13 cellular contexts compared by ENCODE assay signal in genomic region chr3:123632161-123632655, GRCh38. TPM values are rescaled to one million over a fixed set of nuclear protein-coding genes. Genes with fewer than 3 reads are reported as not detected.
DNase-seq lines count a peak whose midpoint lies in the region; FAIRE-seq and TF ChIP-seq lines count a peak whose summit lies in the region.
"Had no signal": no experiment of that assay in that cellular context is flagged by ENCODE, and none has a peak within 500 bp of the region (broad histone marks: within the 10 kb centered on the region; RNA-seq: fewer than 3 reads in every experiment).

No MANE protein-coding gene starts in this region.

- peaks cover 7% of the 10 kb centered on the region for H3K4me1 ChIP-seq in astrocyte (ENCODE audit: insufficient read depth, low read length)
- peaks cover 4 to 78% (median 73%) of the 10 kb centered on the region in 5 donors for H3K4me1 ChIP-seq in subcutaneous abdominal adipose tissue (ENCODE audit: control insufficient read depth in 5 of 5, insufficient read depth in 5 of 5, low read length in 5 of 5)

- H3K9me3 Mint-ChIP-seq in astrocyte (ENCODE audit: unreplicated experiment): peaks cover 2% of the 10 kb centered on the region
- H3K9me3 Mint-ChIP-seq: activated CD4-positive, alpha-beta memory T cell treated with anti-CD3 and anti-CD28 coated beads, Interleukin-2, amount 10 ng/mL, durations not matched to agents 7 days and 5 days had no signal

- H3K9ac ChIP-seq in astrocyte (ENCODE audit: low read length) (no peak overlapping the region), subcutaneous abdominal adipose tissue (ENCODE audit: low read length in 5 of 5) (peak overlapping the region in 1 of 5 donors; percentile 24)

- no peak for TF ChIP-seq CTCF in astrocyte (IDR thresholded peaks at IDR 0.05; ENCODE audit: insufficient read depth, low read depth, low read length)

- peaks cover 43% of the 10 kb centered on the region for H3K36me3 Mint-ChIP-seq in astrocyte (ENCODE audit: low read depth, unreplicated experiment)

- peaks cover 29% of the 10 kb centered on the region for H3K4me1 Mint-ChIP-seq in astrocyte (ENCODE audit: low read depth, unreplicated experiment)
- H3K4me1 Mint-ChIP-seq: activated CD4-positive, alpha-beta memory T cell treated with anti-CD3 and anti-CD28 coated beads, Interleukin-2, amount 10 ng/mL, durations not matched to agents 7 days and 5 days had no signal

- H3K4me2 ChIP-seq in astrocyte (ENCODE audit: low read length): no peak overlapping the region

- no peaks in the 10 kb centered on the region for H3K79me2 ChIP-seq in astrocyte (ENCODE audit: insufficient read depth, low read length)

- H3K36me3 ChIP-seq in astrocyte (ENCODE audit: insufficient read depth, low read length) (peaks cover 23% of the 10 kb centered on the region), subcutaneous abdominal adipose tissue (ENCODE audit: control insufficient read depth in 5 of 5, insufficient read depth in 5 of 5, low read length in 5 of 5) (peaks cover 0 to 52% (median 30%) of the 10 kb centered on the region in 5 donors)

- peak overlapping the region; percentile 55 for H3K27ac Mint-ChIP-seq in astrocyte (ENCODE audit: unreplicated experiment)
- H3K27ac Mint-ChIP-seq: activated CD4-positive, alpha-beta memory T cell treated with anti-CD3 and anti-CD28 coated beads, Interleukin-2, amount 10 ng/mL, durations not matched to agents 7 days and 5 days had no signal

- H3K27ac ChIP-seq in astrocyte (ENCODE audit: low read depth, low read length) (no peak overlapping the region), subcutaneous abdominal adipose tissue (ENCODE audit: low read depth, low read length) (peak overlapping the region; percentile 41)
- H3K27ac ChIP-seq: tibial nerve had no signal

- no peaks in the 10 kb centered on the region for H3K9me3 ChIP-seq in astrocyte (ENCODE audit: insufficient read depth, low read depth, low read length)
- no peaks in the 10 kb centered on the region for H3K9me3 ChIP-seq in subcutaneous abdominal adipose tissue (ENCODE audit: control insufficient read depth in 5 of 5, low read length in 5 of 5)
- H3K9me3 ChIP-seq: tibial nerve had no signal

- FAIRE-seq in astrocyte (lab: Jason Lieb, UNC): peak; percentile 5
- FAIRE-seq: A204.1 had no signal

- H2AFZ ChIP-seq in astrocyte (ENCODE audit: low read depth, low read length): no peak overlapping the region

- no peaks in the 10 kb centered on the region for H4K20me1 ChIP-seq in astrocyte (ENCODE audit: insufficient read depth, low read length)

- in situ Hi-C loops in ACHN (cut with HindIII; ENCODE audit: low pct_ligation_motif_present, low pct_unique_long_range_greater_than_20kb, low sequenced_read_pairs): no loop called here

- no peaks in the 10 kb centered on the region for H3K27me3 Mint-ChIP-seq in astrocyte (ENCODE audit: low read depth, unreplicated experiment)
- H3K27me3 Mint-ChIP-seq: activated CD4-positive, alpha-beta memory T cell treated with anti-CD3 and anti-CD28 coated beads, Interleukin-2, amount 10 ng/mL, durations not matched to agents 7 days and 5 days had no signal

- no peaks in the 10 kb centered on the region for H3K27me3 ChIP-seq in astrocyte (ENCODE audit: insufficient read depth, low read length)
- no peaks in the 10 kb centered on the region for H3K27me3 ChIP-seq in subcutaneous abdominal adipose tissue (ENCODE audit: control insufficient read depth in 5 of 5, insufficient read depth in 4 of 5, low read length in 5 of 5)
- H3K27me3 ChIP-seq: tibial nerve had no signal

- H3K4me3 ChIP-seq in astrocyte (ENCODE audit: insufficient read depth, low read depth, low read length): no peak overlapping the region
- no peak overlapping the region for H3K4me3 ChIP-seq in subcutaneous abdominal adipose tissue (ENCODE audit: low read depth in 1 of 5, low read length in 5 of 5)
- H3K4me3 ChIP-seq: tibial nerve had no signal

- no peak overlapping the region for H3K4me3 Mint-ChIP-seq in astrocyte (ENCODE audit: unreplicated experiment)
- H3K4me3 Mint-ChIP-seq: activated CD4-positive, alpha-beta memory T cell treated with anti-CD3 and anti-CD28 coated beads, Interleukin-2, amount 10 ng/mL, durations not matched to agents 7 days and 5 days had no signal

- peak; percentile 47 for DNase-seq in NCI-H82 (lab: John Stamatoyannopoulos, UW)
- no peak for DNase-seq in NCI-H82 treated with DMSO at 0.1 percent for 48 hours (lab: John Stamatoyannopoulos, UW; ENCODE audit: unreplicated experiment)
- DNase-seq in astrocyte (ENCODE audit: low read depth): peak; percentile 36
- peak; percentile 57 for DNase-seq in iPS DF 19.7 (ENCODE audit: low read depth, low spot score)
- DNase-seq in ACHN: no peak
- DNase-seq in cortex of kidney (lab: John Stamatoyannopoulos, UW): no peak
- no peak for DNase-seq in NCI-H1048 (lab: John Stamatoyannopoulos, UW)
- DNase-seq: activated CD4-positive, alpha-beta memory T cell treated with anti-CD3 and anti-CD28 coated beads, Interleukin-2, amount 10 ng/mL, durations not matched to agents 7 days and 5 days; NCI-H2107; stimulated activated CD4-positive, alpha-beta T cell treated with anti-CD3 and anti-CD28 coated beads, Interleukin-1b, Interleukin-23, amount 100 ng/mL, for 48 hours had no signal

RNA-seq across cellular contexts. Expression of gene HACD2, which starts 47.4 kb away (rescaled TPM):
- 31.4 and 34.3 TPM in 2 replicates for total RNA-seq in astrocyte

Comparison
In these comparisons a context has a peak if more than half of its experiments do, and no peak if none do; other contexts are left out.
1. DNase-seq: peak in NCI-H82 (single experiment), astrocyte (single experiment) and iPS DF 19.7 (single experiment); none in NCI-H82 treated with DMSO at 0.1 percent for 48 hours (single experiment), ACHN (single experiment), cortex of kidney (single experiment) and NCI-H1048 (single experiment).